8 cellular contexts compared by ENCODE assay signal in genomic region chr1:21781971-21782867, GRCh38. TPM values are rescaled to one million over a fixed set of nuclear protein-coding genes. Genes with fewer than 3 reads are reported as not detected.
DNase-seq lines count a peak whose midpoint lies in the region; ATAC-seq and TF ChIP-seq lines count a peak whose summit lies in the region.

No MANE protein-coding gene starts in this region.

- CTCF ChIA-PET in activated naive CD4-positive, alpha-beta T cell treated with anti-CD3 and anti-CD28 coated beads, Interleukin-2, amount 10 ng/mL, durations not matched to agents 7 days and 5 days (lab: Charles Lee) = interaction anchor here (0.6 to 1.9 kb wide), 10 partner anchors 12 to 123 kb away, joined by 3 to 11 read pairs (median 4); no protein-coding TSS in a partner anchor

- peak; percentile 13 for ATAC-seq in GM19463 (IDR thresholded peaks at IDR 0.05; ENCODE audit: unreplicated experiment)

- no peaks in the 10 kb centered on the region for H3K36me3 ChIP-seq in transverse colon

- H3K27ac ChIP-seq in transverse colon = peak overlapping the region; percentile 96 to 100 (median 98)

- peak; percentile 69 for DNase-seq in Caki2 (ENCODE audit: low read depth)
- DNase-seq in HS-27A (ENCODE audit: low read depth) = peak; percentile 53
- peak; percentile 69 for DNase-seq in RKO (ENCODE audit: low spot score)
- peak; percentile 63 for DNase-seq in activated naive CD4-positive, alpha-beta T cell treated with anti-CD3 and anti-CD28 coated beads, Interleukin-2, amount 10 ng/mL, durations not matched to agents 7 days and 5 days
- no peak for DNase-seq in glutamatergic neuron
- peak in 48 of 56 donors; percentile 9 to 73 (median 54) for DNase-seq in nucleus accumbens (lab: John Stamatoyannopoulos, UW)
- peak; percentile 63 for DNase-seq in transverse colon

- H3K4me1 ChIP-seq in transverse colon = peaks cover 7 to 39% (median 18%) of the 10 kb centered on the region in 4 donors

- TF ChIP-seq CTCF in glutamatergic neuron (IDR thresholded peaks at IDR 0.05; ENCODE audit: partially characterized antibody, unreplicated experiment) = no peak
- peak in 1 of 5 experiments; percentile 18 for TF ChIP-seq CTCF in transverse colon (IDR thresholded peaks at IDR 0.05)

- peak overlapping the region; percentile 99 for H3K27ac Mint-ChIP-seq in activated naive CD4-positive, alpha-beta T cell treated with anti-CD3 and anti-CD28 coated beads, Interleukin-2, amount 10 ng/mL, durations not matched to agents 7 days and 5 days
- H3K27ac Mint-ChIP-seq in glutamatergic neuron (ENCODE audit: unreplicated experiment) = peak overlapping the region; percentile 60

- peaks cover 37% of the 10 kb centered on the region for H3K4me1 Mint-ChIP-seq in activated naive CD4-positive, alpha-beta T cell treated with anti-CD3 and anti-CD28 coated beads, Interleukin-2, amount 10 ng/mL, durations not matched to agents 7 days and 5 days
- H3K4me1 Mint-ChIP-seq in glutamatergic neuron (ENCODE audit: low read depth, unreplicated experiment) = peaks cover 5% of the 10 kb centered on the region

- H3K9me3 Mint-ChIP-seq in activated naive CD4-positive, alpha-beta T cell treated with anti-CD3 and anti-CD28 coated beads, Interleukin-2, amount 10 ng/mL, durations not matched to agents 7 days and 5 days = no peaks in the 10 kb centered on the region
- peaks cover 14% of the 10 kb centered on the region for H3K9me3 Mint-ChIP-seq in glutamatergic neuron (ENCODE audit: unreplicated experiment)

- H3K9me3 ChIP-seq in transverse colon = no peaks in the 10 kb centered on the region

- TF ChIP-seq POLR2A in transverse colon (IDR thresholded peaks at IDR 0.05) = no peak

- H3K4me3 Mint-ChIP-seq in activated naive CD4-positive, alpha-beta T cell treated with anti-CD3 and anti-CD28 coated beads, Interleukin-2, amount 10 ng/mL, durations not matched to agents 7 days and 5 days = peak overlapping the region; percentile 90
- H3K4me3 Mint-ChIP-seq in glutamatergic neuron (ENCODE audit: unreplicated experiment) = peak overlapping the region; percentile 98

- H3K27me3 ChIP-seq in transverse colon = no peaks in the 10 kb centered on the region

- H3K36me3 Mint-ChIP-seq in activated naive CD4-positive, alpha-beta T cell treated with anti-CD3 and anti-CD28 coated beads, Interleukin-2, amount 10 ng/mL, durations not matched to agents 7 days and 5 days = peaks cover 18% of the 10 kb centered on the region
- H3K36me3 Mint-ChIP-seq in glutamatergic neuron (ENCODE audit: unreplicated experiment) = no peaks in the 10 kb centered on the region

- H3K27me3 Mint-ChIP-seq in activated naive CD4-positive, alpha-beta T cell treated with anti-CD3 and anti-CD28 coated beads, Interleukin-2, amount 10 ng/mL, durations not matched to agents 7 days and 5 days = peaks cover 6% of the 10 kb centered on the region
- H3K27me3 Mint-ChIP-seq in glutamatergic neuron (ENCODE audit: unreplicated experiment) = peaks cover 5% of the 10 kb centered on the region

- intact Hi-C loops in transverse colon (cut with DNase I; ENCODE audit: low total_unique reads) = no loop called here

- in situ Hi-C loops in Caki2 (cut with HindIII; ENCODE audit: low pct_unique_long_range_greater_than_20kb, low sequenced_read_pairs) (no loop called here), transverse colon (cut with MboI; ENCODE audit: low pct_ligation_motif_present in 1 of 4, low pct_unique_long_range_greater_than_20kb in 1 of 4, low sequenced_read_pairs in 3 of 4) (no loop called here)

- WGBS in transverse colon (ENCODE audit: low coverage in 1 of 2), 2 donors = 0 to 1% methylated on average over 18 to 44 of the region's 52 CpGs

- no peak for TF ChIP-seq EP300 in transverse colon (IDR thresholded peaks at IDR 0.05; ENCODE audit: low read depth)

- H3K4me3 ChIP-seq in transverse colon = peak overlapping the region; percentile 51 to 99 (median 90)

RNA-seq across cellular contexts. Expression of gene USP48, which starts 0.7 kb away (rescaled TPM):
- total RNA-seq in Caki2 (2014; rRNA removed; shearing (Covaris generic); ENCODE audit: low replicate concordance) = 12.5 and 19.3 TPM in 2 replicates
- total RNA-seq in glutamatergic neuron (ENCODE audit: unreplicated experiment) = 78.7 TPM
- 10 to 100 TPM; 48.4 to 87.3 (median 51.4) TPM for total RNA-seq in transverse colon

RNA-seq across cellular contexts. Expression of gene LDLRAD2, which starts 29.8 kb away (rescaled TPM):
- total RNA-seq in Caki2 (2014; rRNA removed; shearing (Covaris generic); ENCODE audit: low replicate concordance) = not detected in 2 replicates
- total RNA-seq in glutamatergic neuron (ENCODE audit: unreplicated experiment) (not detected), transverse colon (under 1 TPM in 1 of 4 donors, not detected in 3; 0.48 TPM)
